27 cellular contexts compared by ENCODE assay signal in genomic region chr1:166471359-166471758, GRCh38.
"Had no signal": no experiment of that assay in that cellular context is flagged by ENCODE, and none has a peak within 500 bp of the region (broad histone marks: within the 10 kb centered on the region; RNA-seq: fewer than 3 reads in every experiment).

No MANE protein-coding gene starts in this region.

- H3K36me3 ChIP-seq: gastrocnemius medialis, left lung, ovary, right lobe of liver, thoracic aorta, transverse colon, upper lobe of right lung, uterus had no signal

- H3K4me1 ChIP-seq: gastrocnemius medialis, left lung, transverse colon, upper lobe of right lung, uterus had no signal

- H3K27ac ChIP-seq: coronary artery, epithelial cell of prostate, gastrocnemius medialis, left lung, ovary, thoracic aorta, transverse colon, upper lobe of right lung, uterus had no signal

- ATAC-seq: effector memory CD8-positive, alpha-beta T cell; esophagus mucosa; gastrocnemius medialis; left lung; naive thymus-derived CD8-positive, alpha-beta T cell; stimulated activated naive B cell treated with anti-CD40 and anti-IgM and Interleukin-4, amounts not matched to agents 10 μg/mL and 1 μg/mL and 100 μg/mL, for 72 hours; upper lobe of right lung had no signal

- H3K27ac Mint-ChIP-seq: effector memory CD8-positive, alpha-beta T cell; naive thymus-derived CD8-positive, alpha-beta T cell; nephron progenitor cell; stimulated activated naive B cell treated with anti-CD40 and anti-IgM and Interleukin-4, amounts not matched to agents 10 μg/mL and 1 μg/mL and 100 μg/mL, for 72 hours; stimulated activated naive CD8-positive, alpha-beta T cell treated with anti-CD3 and anti-CD28 coated beads, Interleukin-15, Interleukin-2, amounts not matched to agents 100 ng/mL and 50 ng/mL, for 24 hours had no signal

- H3K9me3 Mint-ChIP-seq: effector memory CD8-positive, alpha-beta T cell; nephron progenitor cell had no signal

- DNase-seq: dermis blood vessel endothelial cell; effector memory CD8-positive, alpha-beta T cell; foreskin fibroblast; gastrocnemius medialis; head of caudate nucleus; kidney; left lung; mesenchymal stem cell; midbrain; naive thymus-derived CD8-positive, alpha-beta T cell; nephron progenitor cell; occipital lobe; ovary; posterior cingulate gyrus; small intestine; stimulated activated CD4-positive, alpha-beta T cell treated with anti-CD3 and anti-CD28 coated beads, Interleukin-15, amount 100 ng/mL, for 24 hours; stimulated activated CD4-positive, alpha-beta T cell treated with anti-CD3 and anti-CD28 coated beads, Interleukin-2, amount 100 ng/mL, for 48 hours; stimulated activated naive B cell treated with anti-CD40 and anti-IgM and Interleukin-4, amounts not matched to agents 10 μg/mL and 1 μg/mL and 100 μg/mL, for 72 hours; transverse colon; upper lobe of right lung; uterus had no signal

- H3K4me3 Mint-ChIP-seq: effector memory CD8-positive, alpha-beta T cell; naive thymus-derived CD8-positive, alpha-beta T cell; nephron progenitor cell; stimulated activated naive B cell treated with anti-CD40 and anti-IgM and Interleukin-4, amounts not matched to agents 10 μg/mL and 1 μg/mL and 100 μg/mL, for 72 hours; stimulated activated naive CD8-positive, alpha-beta T cell treated with anti-CD3 and anti-CD28 coated beads, Interleukin-15, Interleukin-2, amounts not matched to agents 100 ng/mL and 50 ng/mL, for 24 hours had no signal

- H3K4me1 Mint-ChIP-seq: naive thymus-derived CD8-positive, alpha-beta T cell had no signal

- H3K4me3 ChIP-seq: coronary artery, gastrocnemius medialis, left lung, ovary, right lobe of liver, thoracic aorta, transverse colon, upper lobe of right lung, uterus had no signal

- H3K9me3 ChIP-seq: gastrocnemius medialis, left lung, ovary, right lobe of liver, thoracic aorta, transverse colon, upper lobe of right lung, uterus had no signal

- FAIRE-seq: kidney, small intestine had no signal

- H3K27me3 ChIP-seq: gastrocnemius medialis, left lung, ovary, right lobe of liver, transverse colon, upper lobe of right lung, uterus had no signal
